Comparison of ENCODE assay signal across 8 cellular contexts in genomic region chr7:108504576-108504975, GRCh38. TPM values are rescaled to one million over a fixed set of nuclear protein-coding genes. Genes with fewer than 3 reads are reported as not detected.
DNase-seq lines count a peak whose midpoint lies in the region; ATAC-seq and TF ChIP-seq lines count a peak whose summit lies in the region.
"Not testable (repeated sequence)": the region's sequence is repeated elsewhere in the genome, so short reads cannot be mapped to it uniquely, and the experiment has no call there.

No MANE protein-coding gene starts in this region.

- peak; percentile 51 for ATAC-seq in activated CD4-positive, alpha-beta T cell treated with anti-CD3 and anti-CD28 coated beads for 36 hours
- ATAC-seq in activated CD8-positive, alpha-beta T cell treated with anti-CD3 and anti-CD28 coated beads for 36 hours = peak; percentile 45
- ATAC-seq in activated naive CD8-positive, alpha-beta T cell treated with anti-CD3 and anti-CD28 coated beads, Interleukin-2, amount 50 U/mL, for 24 hours = peak; percentile 77
- ATAC-seq in stimulated activated memory B cell treated with anti-CD40 and anti-IgM and Interleukin-4, amounts not matched to agents 10 μg/mL and 1 μg/mL and 100 μg/mL, for 72 hours = not testable (repeated sequence)

- intact Hi-C loops in OCI-LY7 (cut with micrococcal nuclease; ENCODE audit: unreplicated experiment); activated CD4-positive, alpha-beta T cell treated with anti-CD3 and anti-CD28 coated beads for 36 hours (cut with DNase I, micrococcal nuclease): not testable (repeated sequence)
- intact Hi-C loops in activated CD8-positive, alpha-beta T cell treated with anti-CD3 and anti-CD28 coated beads for 36 hours (cut with micrococcal nuclease) = loop anchor here (5.0 kb wide), 1 partner anchor 52 kb away; no protein-coding TSS in a partner anchor
- intact Hi-C loops in spleen (cut with DNase I; ENCODE audit: low total_unique reads) = loop anchor here (5.0 kb wide), 1 partner anchor 322 kb away; no protein-coding TSS in a partner anchor

- peaks cover 16% of the 10 kb centered on the region for H3K4me1 Mint-ChIP-seq in activated CD4-positive, alpha-beta T cell treated with anti-CD3 and anti-CD28 coated beads for 36 hours
- peaks cover 16% of the 10 kb centered on the region for H3K4me1 Mint-ChIP-seq in activated CD8-positive, alpha-beta T cell treated with anti-CD3 and anti-CD28 coated beads for 36 hours (ENCODE audit: low read depth)
- peaks cover 20% of the 10 kb centered on the region for H3K4me1 Mint-ChIP-seq in activated naive CD8-positive, alpha-beta T cell treated with anti-CD3 and anti-CD28 coated beads, Interleukin-2, amount 50 U/mL, for 24 hours
- peaks cover 29% of the 10 kb centered on the region for H3K4me1 Mint-ChIP-seq in stimulated activated memory B cell treated with anti-CD40 and anti-IgM and Interleukin-4, amounts not matched to agents 10 μg/mL and 1 μg/mL and 100 μg/mL, for 72 hours
- peaks cover 27% of the 10 kb centered on the region for H3K4me1 Mint-ChIP-seq in stimulated activated naive CD8-positive, alpha-beta T cell treated with anti-CD3 and anti-CD28 coated beads, Interleukin-15, Interleukin-2, amounts not matched to agents 100 ng/mL and 50 ng/mL, for 24 hours (ENCODE audit: low read depth)

- not testable (repeated sequence) for H3K27me3 Mint-ChIP-seq in activated CD4-positive, alpha-beta T cell treated with anti-CD3 and anti-CD28 coated beads for 36 hours; activated CD8-positive, alpha-beta T cell treated with anti-CD3 and anti-CD28 coated beads for 36 hours; activated naive CD8-positive, alpha-beta T cell treated with anti-CD3 and anti-CD28 coated beads, Interleukin-2, amount 50 U/mL, for 24 hours; stimulated activated memory B cell treated with anti-CD40 and anti-IgM and Interleukin-4, amounts not matched to agents 10 μg/mL and 1 μg/mL and 100 μg/mL, for 72 hours; stimulated activated naive CD8-positive, alpha-beta T cell treated with anti-CD3 and anti-CD28 coated beads, Interleukin-15, Interleukin-2, amounts not matched to agents 100 ng/mL and 50 ng/mL, for 24 hours

- not testable (repeated sequence) for H4K20me1 ChIP-seq in DOHH2 (ENCODE audit: control insufficient read depth, insufficient read depth, low read depth, low read length); OCI-LY7 (ENCODE audit: insufficient read depth, low read length)

- H3K4me3 Mint-ChIP-seq in activated CD4-positive, alpha-beta T cell treated with anti-CD3 and anti-CD28 coated beads for 36 hours; activated CD8-positive, alpha-beta T cell treated with anti-CD3 and anti-CD28 coated beads for 36 hours; activated naive CD8-positive, alpha-beta T cell treated with anti-CD3 and anti-CD28 coated beads, Interleukin-2, amount 50 U/mL, for 24 hours; stimulated activated memory B cell treated with anti-CD40 and anti-IgM and Interleukin-4, amounts not matched to agents 10 μg/mL and 1 μg/mL and 100 μg/mL, for 72 hours; stimulated activated naive CD8-positive, alpha-beta T cell treated with anti-CD3 and anti-CD28 coated beads, Interleukin-15, Interleukin-2, amounts not matched to agents 100 ng/mL and 50 ng/mL, for 24 hours: not testable (repeated sequence)

- H3K9me3 ChIP-seq in DOHH2 (ENCODE audit: control insufficient read depth, insufficient read depth, low read length); spleen: not testable (repeated sequence)
- H3K9me3 ChIP-seq in OCI-LY7 (ENCODE audit: low read length) = peaks cover 11% of the 10 kb centered on the region; the same call in 1 of the 2 replicates

- CTCF ChIA-PET in OCI-LY7 (lab: Charles Lee; ENCODE audit: unreplicated experiment) = not testable (repeated sequence)
- CTCF ChIA-PET in activated CD4-positive, alpha-beta T cell treated with anti-CD3 and anti-CD28 coated beads for 36 hours (lab: Charles Lee) = interaction anchor here (1.4 to 1.6 kb wide), 2 partner anchors 8 to 321 kb away, joined by 3 to 5 read pairs; no protein-coding TSS in a partner anchor
- CTCF ChIA-PET in activated CD8-positive, alpha-beta T cell treated with anti-CD3 and anti-CD28 coated beads for 36 hours (lab: Charles Lee) = interaction anchor here (1.3 kb wide), 1 partner anchor 10 kb away, joined by 3 read pairs; no protein-coding TSS in a partner anchor

- BruUV-seq in OCI-LY7 (replicated peaks; lab: Mats Ljungman, UMichigan) = not testable (repeated sequence)

- H3K4me1 ChIP-seq in DOHH2 (ENCODE audit: control insufficient read depth, low read length) (peaks cover 46% of the 10 kb centered on the region), OCI-LY7 (ENCODE audit: insufficient read depth, low read length, poor library complexity, severe bottlenecking) (peaks cover 30% of the 10 kb centered on the region), spleen (peaks cover 0 to 39% (median 8%) of the 10 kb centered on the region in 6 donors)

- DNase-seq in OCI-LY7 (ENCODE audit: low spot score); spleen: not testable (repeated sequence)
- peak; percentile 20 for DNase-seq in activated CD4-positive, alpha-beta T cell treated with anti-CD3 and anti-CD28 coated beads for 36 hours
- peak; percentile 19 for DNase-seq in activated CD8-positive, alpha-beta T cell treated with anti-CD3 and anti-CD28 coated beads for 36 hours
- DNase-seq in activated naive CD8-positive, alpha-beta T cell treated with anti-CD3 and anti-CD28 coated beads, Interleukin-2, amount 50 U/mL, for 24 hours = peak; percentile 15

- not testable (repeated sequence) for TF ChIP-seq CTCF in DOHH2 (IDR thresholded peaks at IDR 0.05; ENCODE audit: low read depth, low read length, poor library complexity, severe bottlenecking); OCI-LY7 (conservative IDR thresholded peaks at IDR 0.05; ENCODE audit: low read length); activated CD8-positive, alpha-beta T cell treated with anti-CD3 and anti-CD28 coated beads for 36 hours (IDR thresholded peaks at IDR 0.05); spleen (IDR thresholded peaks at IDR 0.05 in 8 of 11, conservative IDR thresholded peaks at IDR 0.05 in 3 of 11)

- H3K36me3 Mint-ChIP-seq in activated CD4-positive, alpha-beta T cell treated with anti-CD3 and anti-CD28 coated beads for 36 hours (ENCODE audit: low read depth) = peaks cover 20% of the 10 kb centered on the region
- not testable (repeated sequence) for H3K36me3 Mint-ChIP-seq in activated CD8-positive, alpha-beta T cell treated with anti-CD3 and anti-CD28 coated beads for 36 hours (ENCODE audit: low read depth)
- peaks cover 19% of the 10 kb centered on the region for H3K36me3 Mint-ChIP-seq in activated naive CD8-positive, alpha-beta T cell treated with anti-CD3 and anti-CD28 coated beads, Interleukin-2, amount 50 U/mL, for 24 hours (ENCODE audit: low read depth)
- peaks cover 31% of the 10 kb centered on the region for H3K36me3 Mint-ChIP-seq in stimulated activated memory B cell treated with anti-CD40 and anti-IgM and Interleukin-4, amounts not matched to agents 10 μg/mL and 1 μg/mL and 100 μg/mL, for 72 hours
- H3K36me3 Mint-ChIP-seq in stimulated activated naive CD8-positive, alpha-beta T cell treated with anti-CD3 and anti-CD28 coated beads, Interleukin-15, Interleukin-2, amounts not matched to agents 100 ng/mL and 50 ng/mL, for 24 hours (ENCODE audit: low read depth) = peaks cover 12% of the 10 kb centered on the region

- H3K4me3 ChIP-seq in DOHH2 (ENCODE audit: low read length) (peak overlapping the region; percentile 23; the same call in 1 of the 2 replicates), OCI-LY7 (ENCODE audit: low read depth, low read length, poor library complexity, severe bottlenecking) (peak overlapping the region; percentile 57)
- H3K4me3 ChIP-seq in spleen = not testable (repeated sequence)

- POLR2A ChIA-PET in OCI-LY7 (lab: Charles Lee) = interaction anchor here (0.7 to 2.3 kb wide), 8 partner anchors 8 to 65 kb away, joined by 3 to 17 read pairs (median 5); partner anchors contain the start of genes DNAJB9 and THAP5
- POLR2A ChIA-PET in activated CD4-positive, alpha-beta T cell treated with anti-CD3 and anti-CD28 coated beads for 36 hours (lab: Charles Lee); activated CD8-positive, alpha-beta T cell treated with anti-CD3 and anti-CD28 coated beads for 36 hours (lab: Charles Lee): not testable (repeated sequence)

- H3K9me2 ChIP-seq in DOHH2 (replicated peaks; ENCODE audit: control insufficient read depth, low read length); OCI-LY7 (ENCODE audit: insufficient read depth, low read length): not testable (repeated sequence)

- H3K27ac Mint-ChIP-seq in activated CD4-positive, alpha-beta T cell treated with anti-CD3 and anti-CD28 coated beads for 36 hours; activated CD8-positive, alpha-beta T cell treated with anti-CD3 and anti-CD28 coated beads for 36 hours; activated naive CD8-positive, alpha-beta T cell treated with anti-CD3 and anti-CD28 coated beads, Interleukin-2, amount 50 U/mL, for 24 hours: not testable (repeated sequence)
- peak overlapping the region; percentile 100 for H3K27ac Mint-ChIP-seq in stimulated activated memory B cell treated with anti-CD40 and anti-IgM and Interleukin-4, amounts not matched to agents 10 μg/mL and 1 μg/mL and 100 μg/mL, for 72 hours
- peak overlapping the region; percentile 45 for H3K27ac Mint-ChIP-seq in stimulated activated naive CD8-positive, alpha-beta T cell treated with anti-CD3 and anti-CD28 coated beads, Interleukin-15, Interleukin-2, amounts not matched to agents 100 ng/mL and 50 ng/mL, for 24 hours

- not testable (repeated sequence) for H3K9me3 Mint-ChIP-seq in activated CD4-positive, alpha-beta T cell treated with anti-CD3 and anti-CD28 coated beads for 36 hours (ENCODE audit: low read depth); activated CD8-positive, alpha-beta T cell treated with anti-CD3 and anti-CD28 coated beads for 36 hours; activated naive CD8-positive, alpha-beta T cell treated with anti-CD3 and anti-CD28 coated beads, Interleukin-2, amount 50 U/mL, for 24 hours; stimulated activated memory B cell treated with anti-CD40 and anti-IgM and Interleukin-4, amounts not matched to agents 10 μg/mL and 1 μg/mL and 100 μg/mL, for 72 hours; stimulated activated naive CD8-positive, alpha-beta T cell treated with anti-CD3 and anti-CD28 coated beads, Interleukin-15, Interleukin-2, amounts not matched to agents 100 ng/mL and 50 ng/mL, for 24 hours

- H3K27me3 ChIP-seq in DOHH2 (ENCODE audit: control insufficient read depth, low read length); spleen (replicated peaks in 1 of 7): not testable (repeated sequence)

- H3F3A ChIP-seq in DOHH2 (ENCODE audit: control insufficient read depth, insufficient read depth) = peaks cover 17% of the 10 kb centered on the region

- H3K4me2 ChIP-seq in DOHH2 (ENCODE audit: low read length) (peak overlapping the region; percentile 68), OCI-LY7 (ENCODE audit: low read length) (peak overlapping the region; percentile 71)

- H3K27ac ChIP-seq in DOHH2 (ENCODE audit: low read depth, low read length) (peak overlapping the region; percentile 90), OCI-LY7 (ENCODE audit: low read depth, low read length, poor library complexity, severe bottlenecking) (peak overlapping the region; percentile 95), spleen (peak overlapping the region in 6 of 8 donors; percentile 27 to 85 (median 82))

- H3K36me3 ChIP-seq in DOHH2 (ENCODE audit: control insufficient read depth, low read length) (peaks cover 34% of the 10 kb centered on the region), OCI-LY7 (ENCODE audit: insufficient read depth, low read length) (peaks cover 54% of the 10 kb centered on the region), spleen (peaks cover 0 to 56% (median 24%) of the 10 kb centered on the region in 6 donors)

- not testable (repeated sequence) for TF ChIP-seq POLR2A in spleen (IDR thresholded peaks at IDR 0.05)

- not testable (repeated sequence) for H2AFZ ChIP-seq in OCI-LY7 (ENCODE audit: low read length)

- WGBS in spleen, 5 donors = 78 to 89% (median 83%) methylated on average over 3 of the region's 3 CpGs

- H3K79me2 ChIP-seq in DOHH2 (ENCODE audit: control insufficient read depth, low read length) = peaks cover 30% of the 10 kb centered on the region
- peaks cover 36% of the 10 kb centered on the region; the same call in 1 of the 2 replicates for H3K79me2 ChIP-seq in OCI-LY7 (ENCODE audit: insufficient read depth, low read depth, low read length)

RNA-seq across cellular contexts. Expression of gene PNPLA8, which starts 21.4 kb away (rescaled TPM):
- 23.0 and 24.2 TPM in 2 replicates for total RNA-seq in OCI-LY7 (2014; rRNA removed; shearing (Covaris generic))
- 26.4 and 31.4 TPM in 2 replicates for total RNA-seq in OCI-LY7 (2022)
- 10 to 100 TPM; 14.2 to 18.4 TPM for total RNA-seq in activated CD4-positive, alpha-beta T cell treated with anti-CD3 and anti-CD28 coated beads for 36 hours
- 10 to 100 TPM; 19.2 to 21.4 TPM for total RNA-seq in activated CD8-positive, alpha-beta T cell treated with anti-CD3 and anti-CD28 coated beads for 36 hours
- 10 to 100 TPM; 25.1 to 35.7 (median 31.6) TPM for total RNA-seq in spleen
- polyA plus RNA-seq in spleen = 10 to 100 TPM; 11.9 to 14.5 (median 13.2) TPM

RNA-seq across cellular contexts. Expression of gene NRCAM, which starts 48.3 kb away (rescaled TPM):
- total RNA-seq in OCI-LY7 (2014; rRNA removed; shearing (Covaris generic)) = not detected in 2 replicates
- total RNA-seq in OCI-LY7 (2022) (not detected in 2 replicates), spleen (10 to 100 TPM in 6 of 7 donors, 1 to 10 TPM in 1; 4.1 to 88.5 (median 30.2) TPM)
- total RNA-seq in activated CD4-positive, alpha-beta T cell treated with anti-CD3 and anti-CD28 coated beads for 36 hours = 1 to 10 TPM in 1 of 2 experiments, under 1 TPM in 1; 0.60 to 1.0 TPM
- total RNA-seq in activated CD8-positive, alpha-beta T cell treated with anti-CD3 and anti-CD28 coated beads for 36 hours = 1 to 10 TPM; 3.2 to 3.8 TPM
- polyA plus RNA-seq in spleen = 1 to 10 TPM; 5.4 to 8.7 (median 8.6) TPM
